In the genomic region with DNA sequence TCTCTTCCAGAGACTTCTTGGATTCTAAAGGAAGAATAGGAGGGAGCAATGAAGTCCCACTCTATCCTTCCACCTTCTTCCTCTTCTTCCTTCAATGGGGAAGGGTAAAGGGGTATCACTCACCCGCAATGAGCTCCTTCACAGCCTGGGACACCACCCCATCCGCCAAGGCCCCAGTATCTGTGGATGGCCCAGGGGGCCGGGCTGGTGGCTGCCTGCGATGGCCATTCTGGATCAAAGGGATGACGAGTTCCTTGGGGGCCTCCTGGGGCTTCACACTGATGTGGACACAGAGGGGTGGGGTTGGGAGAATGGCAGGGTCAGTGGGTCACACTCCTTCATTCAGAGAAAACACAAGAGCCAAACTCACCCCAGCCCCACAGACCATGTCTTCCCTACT, we compare ENCODE assay signal across 8 cellular contexts. TPM values are rescaled to one million over a fixed set of nuclear protein-coding genes. Genes with fewer than 3 reads are reported as not detected.
A peak's percentile ranks its signal among the peaks of the same experiment; 100 is the strongest.
DNase-seq lines count a peak whose midpoint lies in the region; ATAC-seq, FAIRE-seq and TF ChIP-seq lines count a peak whose summit lies in the region.

No MANE protein-coding gene starts in this region.

- H3K4me2 ChIP-seq in A549, result peak overlapping the region; percentile 87

- peaks cover 14% of the 10 kb centered on the region for H3K4me1 Mint-ChIP-seq in brain

- no peak for TF ChIP-seq RAD21 in A549 (conservative IDR thresholded peaks at IDR 0.05 in 1 of 2, IDR thresholded peaks at IDR 0.05 in 1 of 2)

- POLR2A ChIA-PET in A549 (lab: Yijun Ruan, JAX), result interaction anchor here (0.5 kb wide), 2 partner anchors 9 to 22 kb away, joined by 3 read pairs; no protein-coding TSS in a partner anchor

- H3K27me3 ChIP-seq in muscle layer of colon (ENCODE audit: control insufficient read depth in 1 of 2, insufficient read depth in 2 of 2, low read length in 2 of 2), result no peaks in the 10 kb centered on the region

- 81% methylated on average over 5 of the region's 5 CpGs for WGBS in A549 (ENCODE audit: missing lambda C conversion rate)

- peak overlapping the region; percentile 93 to 97 (median 96) for H3K27ac Mint-ChIP-seq in brain

- H3K27ac ChIP-seq in A549, result peak overlapping the region in 1 of 2 experiments; percentile 92; a peak in 3 of 6 replicates
- no peak overlapping the region for H3K27ac ChIP-seq in muscle layer of colon (ENCODE audit: low read depth, low read length)
- no peak overlapping the region for H3K27ac ChIP-seq in substantia nigra (ENCODE audit: low read depth, low read length, poor library complexity, severe bottlenecking)

- TF ChIP-seq EP300 in A549 (IDR thresholded peaks at IDR 0.05), result no peak

- H3K27me3 Mint-ChIP-seq in brain, result peaks cover 8% of the 10 kb centered on the region

- no peak overlapping the region for H3K9ac ChIP-seq in muscle layer of colon (ENCODE audit: low read length)

- peaks cover 0 to 13% (median 0%) of the 10 kb centered on the region in 5 experiments for H3K9me3 Mint-ChIP-seq in brain

- CTCF ChIA-PET in A549 (lab: Yijun Ruan, JAX), result interaction anchor here (1.6 to 2.7 kb wide), 2 partner anchors 33 to 64 kb away, joined by 5 to 11 read pairs; no protein-coding TSS in a partner anchor

- H3K36me3 Mint-ChIP-seq in brain, result peaks cover 25% of the 10 kb centered on the region

- no peak for TF ChIP-seq POLR2A in A549 (IDR thresholded peaks at IDR 0.05; ENCODE audit: low read length)

- H3K4me3 Mint-ChIP-seq in brain, result peak overlapping the region; percentile 95 to 98 (median 96)

- peak overlapping the region; percentile 95 for H3K4me3 ChIP-seq in A549
- H3K4me3 ChIP-seq in HFF-Myc (replicated peaks; ENCODE audit: low read depth, low read length), result peak overlapping the region; percentile 80
- H3K4me3 ChIP-seq in muscle layer of colon (ENCODE audit: low read depth in 1 of 2, low read length in 2 of 2), result peak overlapping the region; percentile 61 to 91

- FAIRE-seq in A549 (lab: Jason Lieb, UNC), result no peak

- H3K36me3 ChIP-seq in muscle layer of colon (ENCODE audit: insufficient read depth, low read length), result peaks cover 13% of the 10 kb centered on the region

- H3K4me1 ChIP-seq in A549, result peaks cover 6% of the 10 kb centered on the region; the same call in 1 of the 3 replicates
- no peaks in the 10 kb centered on the region for H3K4me1 ChIP-seq in muscle layer of colon (ENCODE audit: insufficient read depth, low read length)

- H3K9me3 ChIP-seq in A549 (no peaks in the 10 kb centered on the region), muscle layer of colon (ENCODE audit: low read length) (no peaks in the 10 kb centered on the region)

- no peak for ATAC-seq in A549
- ATAC-seq in GM18520 (IDR thresholded peaks at IDR 0.05; ENCODE audit: unreplicated experiment), result no peak
- ATAC-seq in GM21619 (IDR thresholded peaks at IDR 0.05; ENCODE audit: unreplicated experiment), result no peak

- TF ChIP-seq CTCF in A549 (IDR thresholded peaks at IDR 0.05), result no peak
- TF ChIP-seq CTCF in HFF-Myc (IDR thresholded peaks at IDR 0.05; ENCODE audit: low read depth, low read length, missing control alignments), result no peak
- no peak for TF ChIP-seq CTCF in brain (conservative IDR thresholded peaks at IDR 0.05)

- DNase-seq in A549 (ENCODE audit: low read depth in 1 of 2, low spot score in 1 of 2) (no peak), HFF-Myc (ENCODE audit: extremely low read depth, low read depth) (no peak), substantia nigra (lab: John Stamatoyannopoulos, UW) (no peak), superior temporal gyrus (ENCODE audit: extremely low spot score) (no peak)

TF ChIP-seq in A549, 52 proteins besides CTCF, POLR2A, EP300 and RAD21:
- TF ChIP-seq POLR2AphosphoS2 (conservative IDR thresholded peaks at IDR 0.05; ENCODE audit: low read length), result no peak
- TF ChIP-seq EHMT2 (IDR thresholded peaks at IDR 0.05; ENCODE audit: low read depth), result no peak
- no peak for TF ChIP-seq CEBPB (IDR thresholded peaks at IDR 0.05)
- no peak for TF ChIP-seq HMGXB4 (CRISPR knock-in tag; IDR thresholded peaks at IDR 0.05; ENCODE audit: borderline replicate concordance)
- no peak for TF ChIP-seq HOXB5 (CRISPR knock-in tag; IDR thresholded peaks at IDR 0.05)
- no peak for TF ChIP-seq MAX (IDR thresholded peaks at IDR 0.05)
- no peak for TF ChIP-seq KDM1A (IDR thresholded peaks at IDR 0.05; ENCODE audit: low read depth)
- no peak for TF ChIP-seq E2F6 (IDR thresholded peaks at IDR 0.05; ENCODE audit: borderline replicate concordance, low read depth)
- TF ChIP-seq CHD4 (IDR thresholded peaks at IDR 0.05; ENCODE audit: borderline replicate concordance), result no peak
- TF ChIP-seq NPAS2 (CRISPR knock-in tag; IDR thresholded peaks at IDR 0.05; ENCODE audit: borderline replicate concordance), result no peak
- TF ChIP-seq FOXS1 (CRISPR knock-in tag; IDR thresholded peaks at IDR 0.05), result no peak
TF ChIP-seq in A549: peak in this region for 0.

RNA-seq across cellular contexts. Expression of gene GPKOW, which starts 1.0 kb away (rescaled TPM):
- polyA plus RNA-seq in A549 (2011; rRNA removed), result 34.4 and 40.7 TPM in 2 replicates
- 32.5 and 34.5 TPM in 2 replicates for polyA plus RNA-seq in A549 (2012; cell fraction: cytosol; rRNA removed)
- 28.8 and 30.2 TPM in 2 replicates for polyA plus RNA-seq in A549 (2012; cell fraction: nucleus; rRNA removed)
- polyA plus RNA-seq in A549 (2017; fragmentation: RNase III; extraction: RNeasy Plus Mini Kit Qiagen cat#74134 plus additional on column Dnase treatment), result 22.0 to 24.9 TPM (median 24.1 TPM) in 3 replicates
- 21.1 and 22.8 TPM in 2 replicates for polyA minus RNA-seq in A549 (2011; rRNA and poly(A)+ RNA removed)
- 46.7 TPM for polyA plus RNA-seq in brain (ENCODE audit: insufficient read depth, low read depth, low replicate concordance)

RNA-seq across cellular contexts. Expression of gene MAGIX, which starts 40.1 kb away (rescaled TPM):
- polyA plus RNA-seq in A549 (2011; rRNA removed), result 1.1 and 1.2 TPM in 2 replicates
- polyA plus RNA-seq in A549 (2012; cell fraction: cytosol; rRNA removed), result 2.7 and 4.2 TPM in 2 replicates
- polyA plus RNA-seq in A549 (2012; cell fraction: nucleus; rRNA removed), result 4.6 and 6.8 TPM in 2 replicates
- 2.2 to 3.0 TPM (median 2.5 TPM) in 3 replicates for polyA plus RNA-seq in A549 (2017; fragmentation: RNase III; extraction: RNeasy Plus Mini Kit Qiagen cat#74134 plus additional on column Dnase treatment)
- 0.41 and 1.8 TPM in 2 replicates for polyA minus RNA-seq in A549 (2011; rRNA and poly(A)+ RNA removed)
- polyA plus RNA-seq in brain (ENCODE audit: insufficient read depth, low read depth, low replicate concordance), result 9.1 TPM

RNA-seq across cellular contexts. Expression of gene WDR45, which starts 42.8 kb away (rescaled TPM):
- polyA plus RNA-seq in A549 (2011; rRNA removed), result 55.5 and 80.1 TPM in 2 replicates
- polyA plus RNA-seq in A549 (2012; cell fraction: cytosol; rRNA removed), result 57.6 and 69.3 TPM in 2 replicates
- polyA plus RNA-seq in A549 (2012; cell fraction: nucleus; rRNA removed), result 167 and 169 TPM in 2 replicates
- polyA plus RNA-seq in A549 (2017; fragmentation: RNase III; extraction: RNeasy Plus Mini Kit Qiagen cat#74134 plus additional on column Dnase treatment), result 33.8 to 41.5 TPM (median 37.7 TPM) in 3 replicates
- polyA minus RNA-seq in A549 (2011; rRNA and poly(A)+ RNA removed), result 89.1 and 95.1 TPM in 2 replicates
- 67.6 TPM for polyA plus RNA-seq in brain (ENCODE audit: insufficient read depth, low read depth, low replicate concordance)

RNA-seq across cellular contexts. Expression of gene PRAF2, which starts 48.7 kb away (rescaled TPM):
- polyA plus RNA-seq in A549 (2011; rRNA removed) (13.6 and 17.0 TPM in 2 replicates), A549 (2017; fragmentation: RNase III; extraction: RNeasy Plus Mini Kit Qiagen cat#74134 plus additional on column Dnase treatment) (29.9 to 37.7 TPM (median 35.4 TPM) in 3 replicates), brain (ENCODE audit: insufficient read depth, low read depth, low replicate concordance) (167 TPM)
- polyA plus RNA-seq in A549 (2012; cell fraction: cytosol; rRNA removed), result 28.9 and 40.7 TPM in 2 replicates
- polyA plus RNA-seq in A549 (2012; cell fraction: nucleus; rRNA removed), result 22.4 and 33.4 TPM in 2 replicates
- polyA minus RNA-seq in A549 (2011; rRNA and poly(A)+ RNA removed), result 14.4 and 16.4 TPM in 2 replicates

RNA-seq across cellular contexts. Expression of gene PLP2, which starts 49.2 kb away (rescaled TPM):
- polyA plus RNA-seq in A549 (2011; rRNA removed) (209 and 277 TPM in 2 replicates), A549 (2017; fragmentation: RNase III; extraction: RNeasy Plus Mini Kit Qiagen cat#74134 plus additional on column Dnase treatment) (162 to 168 TPM (median 164 TPM) in 3 replicates), brain (ENCODE audit: insufficient read depth, low read depth, low replicate concordance) (164 TPM)
- 406 and 428 TPM in 2 replicates for polyA plus RNA-seq in A549 (2012; cell fraction: cytosol; rRNA removed)
- polyA plus RNA-seq in A549 (2012; cell fraction: nucleus; rRNA removed), result 165 and 236 TPM in 2 replicates
- polyA minus RNA-seq in A549 (2011; rRNA and poly(A)+ RNA removed), result 267 and 271 TPM in 2 replicates
